Comparison of ENCODE assay signal across 14 cellular contexts in the genomic region with DNA sequence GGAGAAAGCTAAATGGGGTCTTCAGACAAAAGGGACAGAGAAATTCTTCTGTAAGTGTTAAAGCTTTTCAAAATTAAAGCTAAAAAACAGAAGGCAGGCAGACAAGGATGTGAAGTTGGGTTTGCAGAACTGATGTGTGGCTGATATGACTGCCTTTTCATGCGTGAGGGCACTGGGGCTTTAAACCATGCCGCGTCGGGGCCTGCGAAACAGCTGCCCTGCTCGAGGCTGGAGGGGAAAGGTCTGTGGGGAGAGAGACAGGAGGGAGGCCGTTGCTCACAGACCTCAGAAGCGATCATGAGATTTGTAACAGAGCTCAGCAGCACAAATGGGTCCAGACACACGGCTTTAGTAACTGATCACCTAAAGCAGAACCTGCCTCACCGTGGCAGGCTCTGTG.
"Had no signal": no experiment of that assay in that cellular context is flagged by ENCODE, and none has a peak within 500 bp of the region (broad histone marks: within the 10 kb centered on the region; RNA-seq: fewer than 3 reads in every experiment).

No MANE protein-coding gene starts in this region.

- H3K27ac Mint-ChIP-seq: activated CD8-positive, alpha-beta T cell treated with anti-CD3 and anti-CD28 coated beads for 36 hours; activated naive CD4-positive, alpha-beta T cell treated with anti-CD3 and anti-CD28 coated beads for 36 hours had no signal

- H3K9me3 ChIP-seq: esophagus muscularis mucosa, suprapubic skin, upper lobe of left lung had no signal

- DNase-seq: activated CD4-positive, alpha-beta T cell treated with anti-CD3 and anti-CD28 coated beads for 4 hours; activated CD8-positive, alpha-beta memory T cell treated with anti-CD3 and anti-CD28 coated beads, Interleukin-2, amount 50 U/mL, for 48 hours; activated CD8-positive, alpha-beta T cell treated with anti-CD3 and anti-CD28 coated beads for 36 hours; activated naive CD4-positive, alpha-beta T cell treated with anti-CD3 and anti-CD28 coated beads for 36 hours; left cardiac atrium; naive thymus-derived CD4-positive, alpha-beta T cell; occipital lobe; stimulated activated CD4-positive, alpha-beta T cell treated with anti-CD3 and anti-CD28 coated beads, Interleukin-2, amount 100 ng/mL, for 48 hours; stimulated activated naive CD8-positive, alpha-beta T cell treated with anti-CD3 and anti-CD28 coated beads, Interleukin-15, Interleukin-2, amounts not matched to agents 100 U/mL and 50 U/mL, for 24 hours; T-helper 9 cell; upper lobe of left lung had no signal

- H3K4me3 ChIP-seq: esophagus muscularis mucosa, lung, suprapubic skin, upper lobe of left lung had no signal

- H3K27me3 Mint-ChIP-seq: activated CD8-positive, alpha-beta T cell treated with anti-CD3 and anti-CD28 coated beads for 36 hours; naive thymus-derived CD4-positive, alpha-beta T cell had no signal

- ATAC-seq: activated CD8-positive, alpha-beta T cell treated with anti-CD3 and anti-CD28 coated beads for 36 hours; naive thymus-derived CD4-positive, alpha-beta T cell; stimulated activated naive CD8-positive, alpha-beta T cell treated with anti-CD3 and anti-CD28 coated beads, Interleukin-15, Interleukin-2, amounts not matched to agents 100 U/mL and 50 U/mL, for 24 hours had no signal

- H3K27me3 ChIP-seq: esophagus muscularis mucosa, suprapubic skin, upper lobe of left lung had no signal

- H3K9me3 Mint-ChIP-seq: activated CD8-positive, alpha-beta T cell treated with anti-CD3 and anti-CD28 coated beads for 36 hours; activated naive CD4-positive, alpha-beta T cell treated with anti-CD3 and anti-CD28 coated beads for 36 hours; naive thymus-derived CD4-positive, alpha-beta T cell had no signal

- H3K4me3 Mint-ChIP-seq: activated CD8-positive, alpha-beta T cell treated with anti-CD3 and anti-CD28 coated beads for 36 hours; activated naive CD4-positive, alpha-beta T cell treated with anti-CD3 and anti-CD28 coated beads for 36 hours; naive thymus-derived CD4-positive, alpha-beta T cell had no signal
